In the genomic region with DNA sequence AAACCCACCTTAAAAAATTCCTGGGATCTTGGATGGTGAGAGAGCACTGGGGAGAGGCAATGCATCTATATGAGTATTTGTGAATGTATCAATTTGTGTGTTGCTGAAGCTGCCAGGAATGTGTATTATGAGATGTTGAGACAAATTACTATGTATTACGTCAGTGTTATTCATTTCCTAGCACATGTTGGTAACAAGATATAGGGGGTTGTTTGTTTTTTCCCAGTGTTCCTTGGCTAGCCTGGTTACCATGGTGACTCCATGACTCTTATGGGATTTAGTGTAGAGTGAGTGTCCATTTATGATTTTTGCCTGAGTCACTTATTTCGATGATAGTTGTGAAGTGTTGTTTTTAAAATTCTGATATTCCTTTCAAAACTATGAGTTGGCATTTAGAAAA, we compare ENCODE assay signal across 12 cellular contexts.
DNase-seq lines count a peak whose midpoint lies in the region; ATAC-seq lines count a peak whose summit lies in the region.
"Had no signal": no experiment of that assay in that cellular context is flagged by ENCODE, and none has a peak within 500 bp of the region (broad histone marks: within the 10 kb centered on the region; RNA-seq: fewer than 3 reads in every experiment).

No MANE protein-coding gene starts in this region.

- no peaks in the 10 kb centered on the region for H3K36me3 Mint-ChIP-seq in T-cell

- peaks cover 0 to 1% (median 0%) of the 10 kb centered on the region in 3 donors for H3K4me1 Mint-ChIP-seq in T-cell

- CTCF ChIA-PET in T-cell (lab: Charles Lee) = no interaction called here

- DNase-seq in COR-L47 (lab: John Stamatoyannopoulos, UW) = peak; percentile 5
- peak; percentile 96 for DNase-seq in LHCN-M2 (ENCODE audit: low read depth)
- peak; percentile 55 for DNase-seq in brain pericyte (ENCODE audit: low read depth, low spot score)
- DNase-seq in left kidney (ENCODE audit: low read depth, low spot score) = peak; percentile 59
- no peak for DNase-seq in left colon
- DNase-seq in NCI-H1930 (lab: John Stamatoyannopoulos, UW) = no peak
- DNase-seq in stimulated activated CD4-positive, alpha-beta T cell treated with anti-CD3 and anti-CD28 coated beads, Interleukin-15, amount 100 ng/mL, for 24 hours = no peak
- no peak for DNase-seq in T-cell
- DNase-seq: activated CD8-positive, alpha-beta memory T cell treated with anti-CD3 and anti-CD28 coated beads, Interleukin-2, amount 50 U/mL, for 4 hours; amygdala; DMS79 treated with DMSO at 0.1 percent for 48 hours; left lung had no signal

- no peak for ATAC-seq in left colon
- no peak for ATAC-seq in T-cell (replicated peaks in 1 of 4)
- ATAC-seq: left lung had no signal

- no peak overlapping the region for H3K27ac Mint-ChIP-seq in T-cell

- H3K9me3 Mint-ChIP-seq in T-cell = no peaks in the 10 kb centered on the region

- intact Hi-C loops in left colon (cut with DNase I, micrococcal nuclease) = no loop called here

- POLR2A ChIA-PET in T-cell (lab: Charles Lee) = no interaction called here

- peaks cover 0 to 7% of the 10 kb centered on the region in 2 donors for H3K27me3 Mint-ChIP-seq in T-cell

- no peak overlapping the region for H3K4me3 Mint-ChIP-seq in T-cell

Comparison
In these comparisons a context has a peak if more than half of its experiments do, and no peak if none do; other contexts are left out.
1. DNase-seq: peak in COR-L47 (single experiment), LHCN-M2 (single experiment), brain pericyte (single experiment) and left kidney (single experiment); none in left colon (0 of 2), NCI-H1930 (0 of 2), stimulated activated CD4-positive, alpha-beta T cell treated with anti-CD3 and anti-CD28 coated beads, Interleukin-15, amount 100 ng/mL, for 24 hours (single experiment) and T-cell (0 of 34).